Comparison of ENCODE assay signal across 11 cellular contexts in the genomic region with DNA sequence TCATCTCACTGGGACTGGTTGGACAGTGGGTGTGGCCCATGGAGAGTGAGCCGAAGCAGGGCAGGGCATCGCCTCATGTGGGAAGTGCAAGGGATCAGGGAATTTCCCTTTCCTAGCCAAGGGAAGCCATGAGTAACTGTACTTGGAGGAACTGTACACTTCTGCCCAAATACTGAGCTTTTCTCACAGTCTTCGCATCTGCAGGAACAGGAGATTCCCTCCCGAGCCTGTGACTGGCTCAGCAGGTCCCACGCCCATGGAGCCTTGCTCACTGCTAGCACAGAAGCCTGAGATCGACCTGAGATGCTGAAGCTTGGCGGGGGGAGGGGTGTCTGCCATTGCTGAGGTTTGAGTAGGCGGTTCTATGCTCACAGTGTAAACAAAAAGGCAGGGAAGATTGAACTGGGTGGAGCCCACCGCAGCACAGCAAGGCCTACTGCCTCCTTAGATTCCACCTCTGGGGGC. TPM values are rescaled to one million over a fixed set of nuclear protein-coding genes. Genes with fewer than 3 reads are reported as not detected.
A peak's percentile ranks its signal among the peaks of the same experiment; 100 is the strongest.
DNase-seq lines count a peak whose midpoint lies in the region; ATAC-seq, FAIRE-seq and TF ChIP-seq lines count a peak whose summit lies in the region.
"Had no signal": no experiment of that assay in that cellular context is flagged by ENCODE, and none has a peak within 500 bp of the region (broad histone marks: within the 10 kb centered on the region; RNA-seq: fewer than 3 reads in every experiment).

No MANE protein-coding gene starts in this region.

- no peak for TF ChIP-seq POLR2A in testis (IDR thresholded peaks at IDR 0.05)

- H3K36me3 ChIP-seq in testis (ENCODE audit: low read depth, missing control alignments), result no peaks in the 10 kb centered on the region
- H3K36me3 ChIP-seq: thyroid gland had no signal

- H3K9me3 ChIP-seq in testis, result no peaks in the 10 kb centered on the region
- H3K9me3 ChIP-seq: thyroid gland had no signal

- peak; percentile 66 for DNase-seq in Daoy (ENCODE audit: low read depth)
- DNase-seq in RCC 7860 (ENCODE audit: low spot score), result peak; percentile 10
- peak; percentile 6 for DNase-seq in fibroblast of villous mesenchyme (ENCODE audit: low read depth)
- no peak for DNase-seq in ecto neural progenitor cell (ENCODE audit: low spot score)
- no peak for DNase-seq in testis
- DNase-seq: effector memory CD4-positive, alpha-beta T cell; NCI-H1436 treated with DMSO at 0.1 percent for 48 hours; thyroid gland had no signal

- H3K27me3 ChIP-seq in testis, result no peaks in the 10 kb centered on the region
- H3K27me3 ChIP-seq: thyroid gland had no signal

- H3K4me1 ChIP-seq in testis, result no peaks in the 10 kb centered on the region
- H3K4me1 ChIP-seq: thyroid gland had no signal

- intact Hi-C loops in testis (cut with DNase I; ENCODE audit: low total_unique reads), result no loop called here

- H3K4me3 ChIP-seq in fibroblast of villous mesenchyme (ENCODE audit: low read depth, low read length) (no peak overlapping the region), testis (no peak overlapping the region)
- H3K4me3 ChIP-seq: thyroid gland had no signal

- WGBS in testis, 2 donors, result 66 to 73% methylated on average over 5 to 9 of the region's 9 CpGs

- no peak for TF ChIP-seq CTCF in fibroblast of villous mesenchyme (IDR thresholded peaks at IDR 0.05; ENCODE audit: insufficient read depth, low read depth, low read length)
- no peak for TF ChIP-seq CTCF in testis (IDR thresholded peaks at IDR 0.05)

- ATAC-seq in HG02588 (IDR thresholded peaks at IDR 0.05; ENCODE audit: unreplicated experiment), result no peak
- ATAC-seq: SK-N-SH treated with all-trans-retinoic acid at 6 μM for 48 hours had no signal

- H3K27ac ChIP-seq in testis, result no peak overlapping the region
- H3K27ac ChIP-seq: thyroid gland had no signal

- no peak for FAIRE-seq in RCC 7860 (lab: Jason Lieb, UNC)

RNA-seq across cellular contexts. Expression of a gene that starts 10.4 kb away (rescaled TPM):
- 2.7 and 3.2 TPM in 2 replicates for total RNA-seq in Daoy (2014; rRNA removed; shearing (Covaris generic))
- total RNA-seq in fibroblast of villous mesenchyme (4.7 and 7.7 TPM in 2 replicates), testis (1 to 10 TPM; 2.0 TPM)
- polyA plus RNA-seq in testis (ENCODE audit: insufficient read depth, low read depth, low replicate concordance), result 1.5 TPM
- total RNA-seq: CD8-positive, alpha-beta memory T cell had no signal
- polyA plus RNA-seq: CD8-positive, alpha-beta memory T cell had no signal

RNA-seq across cellular contexts. Expression of a gene that starts 39.8 kb away (rescaled TPM):
- total RNA-seq in Daoy (2014; rRNA removed; shearing (Covaris generic)), result 6.0 and 11.7 TPM in 2 replicates
- total RNA-seq in fibroblast of villous mesenchyme, result 0.32 TPM in 1 of 2 replicates, not detected in the other
- 10 to 100 TPM in 1 of 2 donors, 1 to 10 TPM in 1; 9.7 to 10.4 TPM for total RNA-seq in testis
- 15.7 TPM for polyA plus RNA-seq in testis (ENCODE audit: insufficient read depth, low read depth, low replicate concordance)

RNA-seq across cellular contexts. Expression of a gene that starts 44.5 kb away (rescaled TPM):
- total RNA-seq in Daoy (2014; rRNA removed; shearing (Covaris generic)), result not detected in 2 replicates
- total RNA-seq in fibroblast of villous mesenchyme (under 0.01 TPM in 1 of 2 replicates, not detected in the other), testis (under 1 TPM in 1 of 2 donors, not detected in 1; 0.39 TPM)
- polyA plus RNA-seq in testis (ENCODE audit: insufficient read depth, low read depth, low replicate concordance), result 0.37 TPM
- total RNA-seq: CD8-positive, alpha-beta memory T cell had no signal
- polyA plus RNA-seq: CD8-positive, alpha-beta memory T cell had no signal

RNA-seq across cellular contexts. Expression of a gene that starts 52.5 kb away (rescaled TPM):
- not detected in 2 replicates for total RNA-seq in Daoy (2014; rRNA removed; shearing (Covaris generic))
- not detected in 2 replicates for total RNA-seq in fibroblast of villous mesenchyme
- under 1 TPM in 1 of 2 donors, not detected in 1; 0.25 TPM for total RNA-seq in testis
- 1.2 TPM for polyA plus RNA-seq in testis (ENCODE audit: insufficient read depth, low read depth, low replicate concordance)
- total RNA-seq: CD8-positive, alpha-beta memory T cell; thyroid gland had no signal
- polyA plus RNA-seq: CD8-positive, alpha-beta memory T cell had no signal

Comparison
In these comparisons a context has a peak if more than half of its experiments do, and no peak if none do; other contexts are left out.
1. DNase-seq: peak in Daoy (single experiment), RCC 7860 (single experiment) and fibroblast of villous mesenchyme (single experiment); none in ecto neural progenitor cell (single experiment) and testis (single experiment).